In genomic region chr12:128825845-128826244, GRCh38 we compare ENCODE assay signal across 22 cellular contexts. TPM values are rescaled to one million over a fixed set of nuclear protein-coding genes. Genes with fewer than 3 reads are reported as not detected.
A peak's percentile ranks its signal among the peaks of the same experiment; 100 is the strongest.
DNase-seq lines count a peak whose midpoint lies in the region; ATAC-seq and TF ChIP-seq lines count a peak whose summit lies in the region.
"Had no signal": no experiment of that assay in that cellular context is flagged by ENCODE, and none has a peak within 500 bp of the region (broad histone marks: within the 10 kb centered on the region; RNA-seq: fewer than 3 reads in every experiment).

No MANE protein-coding gene starts in this region.

- peaks cover 4% of the 10 kb centered on the region for H3K27me3 Mint-ChIP-seq in activated CD8-positive, alpha-beta memory T cell treated with anti-CD3 and anti-CD28 coated beads, Interleukin-2, amount 10 ng/mL, durations not matched to agents 7 days and 5 days
- H3K27me3 Mint-ChIP-seq in mesothelial cell of epicardium (ENCODE audit: low read depth), result no peaks in the 10 kb centered on the region
- no peaks in the 10 kb centered on the region for H3K27me3 Mint-ChIP-seq in Calu3 (ENCODE audit: unreplicated experiment)

- TF ChIP-seq POLR2A in stomach (IDR thresholded peaks at IDR 0.05), result no peak

- peaks cover 0 to 9% (median 6%) of the 10 kb centered on the region in 4 donors for H3K9me3 ChIP-seq in stomach
- H3K9me3 ChIP-seq: lower lobe of right lung, prostate gland, transverse colon had no signal

- no peak overlapping the region for H3K4me3 Mint-ChIP-seq in activated CD8-positive, alpha-beta memory T cell treated with anti-CD3 and anti-CD28 coated beads, Interleukin-2, amount 10 ng/mL, durations not matched to agents 7 days and 5 days
- peak overlapping the region; percentile 14 for H3K4me3 Mint-ChIP-seq in mesothelial cell of epicardium
- no peak overlapping the region for H3K4me3 Mint-ChIP-seq in Calu3 (ENCODE audit: low read depth, unreplicated experiment)

- intact Hi-C loops in stomach (cut with DNase I; ENCODE audit: low total_unique reads), result no loop called here
- intact Hi-C loops in Calu3 (cut with micrococcal nuclease; ENCODE audit: unreplicated experiment), result no loop called here

- DNase-seq in activated CD8-positive, alpha-beta memory T cell treated with anti-CD3 and anti-CD28 coated beads for 24 hours, result peak; percentile 17
- DNase-seq in activated CD8-positive, alpha-beta memory T cell treated with anti-CD3 and anti-CD28 coated beads, Interleukin-2, amount 10 ng/mL, durations not matched to agents 7 days and 5 days, result no peak
- peak; percentile 16 for DNase-seq in NCI-H146 treated with DMSO at 0.1 percent for 48 hours (lab: John Stamatoyannopoulos, UW; ENCODE audit: unreplicated experiment)
- DNase-seq in mesothelial cell of epicardium (ENCODE audit: low spot score in 2 of 2, unreplicated experiment in 2 of 2), result no peak
- peak; percentile 7 for DNase-seq in stomach
- DNase-seq in stimulated activated CD4-positive, alpha-beta T cell treated with anti-CD3 and anti-CD28 coated beads, Interleukin-4, amount 100 ng/mL, for 24 hours, result no peak
- DNase-seq in Calu3, result no peak
- DNase-seq: anterior cingulate cortex; central memory CD4-positive, alpha-beta T cell; foreskin fibroblast; HCEC 1CT; hippocampal formation; KBM-7; lower lobe of right lung; RPMI8226; stimulated activated CD4-positive, alpha-beta T cell treated with anti-CD3 and anti-CD28 coated beads, Interleukin-2, amount 100 ng/mL, for 24 hours; stimulated activated naive CD4-positive, alpha-beta T cell; transverse colon; WERI-Rb-1 had no signal

- H3K36me3 Mint-ChIP-seq in activated CD8-positive, alpha-beta memory T cell treated with anti-CD3 and anti-CD28 coated beads, Interleukin-2, amount 10 ng/mL, durations not matched to agents 7 days and 5 days, result peaks cover 15% of the 10 kb centered on the region
- peaks cover 9% of the 10 kb centered on the region for H3K36me3 Mint-ChIP-seq in mesothelial cell of epicardium
- H3K36me3 Mint-ChIP-seq in Calu3 (ENCODE audit: insufficient read depth, unreplicated experiment), result peaks cover 23% of the 10 kb centered on the region

- H3K27ac Mint-ChIP-seq in activated CD8-positive, alpha-beta memory T cell treated with anti-CD3 and anti-CD28 coated beads, Interleukin-2, amount 10 ng/mL, durations not matched to agents 7 days and 5 days, result no peak overlapping the region
- H3K27ac Mint-ChIP-seq in mesothelial cell of epicardium (no peak overlapping the region), Calu3 (ENCODE audit: unreplicated experiment) (no peak overlapping the region)

- peaks cover 0 to 6% (median 3%) of the 10 kb centered on the region in 4 donors for H3K36me3 ChIP-seq in stomach
- H3K36me3 ChIP-seq: lower lobe of right lung, prostate gland, transverse colon had no signal

- peaks cover 23 to 34% (median 32%) of the 10 kb centered on the region in 4 donors for H3K4me1 ChIP-seq in stomach

- CTCF ChIA-PET in activated CD8-positive, alpha-beta memory T cell treated with anti-CD3 and anti-CD28 coated beads, Interleukin-2, amount 10 ng/mL, durations not matched to agents 7 days and 5 days (lab: Charles Lee), result no interaction called here
- CTCF ChIA-PET in Calu3 (lab: Charles Lee), result interaction anchor here (0.7 kb wide), 1 partner anchor 27 kb away, joined by 7 read pairs; no protein-coding TSS in a partner anchor

- no peaks in the 10 kb centered on the region for H3K27me3 ChIP-seq in stomach
- H3K27me3 ChIP-seq: transverse colon had no signal

- TF ChIP-seq CTCF in mesothelial cell of epicardium (IDR thresholded peaks at IDR 0.05; ENCODE audit: unreplicated experiment), result no peak
- TF ChIP-seq CTCF in stomach (IDR thresholded peaks at IDR 0.05), result no peak
- no peak for TF ChIP-seq CTCF in Calu3 (IDR thresholded peaks at IDR 0.05; ENCODE audit: unreplicated experiment)

- H3K9me3 Mint-ChIP-seq in activated CD8-positive, alpha-beta memory T cell treated with anti-CD3 and anti-CD28 coated beads, Interleukin-2, amount 10 ng/mL, durations not matched to agents 7 days and 5 days (ENCODE audit: low read depth), result no peaks in the 10 kb centered on the region
- H3K9me3 Mint-ChIP-seq in mesothelial cell of epicardium (peaks cover 6% of the 10 kb centered on the region), Calu3 (ENCODE audit: low read depth, unreplicated experiment) (no peaks in the 10 kb centered on the region)

- TF ChIP-seq EP300 in stomach (IDR thresholded peaks at IDR 0.05), result no peak

- H3K4me1 Mint-ChIP-seq in activated CD8-positive, alpha-beta memory T cell treated with anti-CD3 and anti-CD28 coated beads, Interleukin-2, amount 10 ng/mL, durations not matched to agents 7 days and 5 days, result peaks cover 40% of the 10 kb centered on the region
- peaks cover 22% of the 10 kb centered on the region for H3K4me1 Mint-ChIP-seq in mesothelial cell of epicardium
- H3K4me1 Mint-ChIP-seq in Calu3 (ENCODE audit: low read depth, unreplicated experiment), result peaks cover 15% of the 10 kb centered on the region

- no peak for ATAC-seq in activated CD8-positive, alpha-beta memory T cell treated with anti-CD3 and anti-CD28 coated beads, Interleukin-2, amount 10 ng/mL, durations not matched to agents 7 days and 5 days
- ATAC-seq: lower lobe of right lung had no signal

- no peak overlapping the region for H3K4me3 ChIP-seq in stomach
- H3K4me3 ChIP-seq: lower lobe of right lung, prostate gland, SK-N-MC, skin epidermis, transverse colon had no signal

- no TSS peak for BruUV-seq in Calu3 (replicated peaks; lab: Mats Ljungman, UMichigan)

- H3K27ac ChIP-seq in stomach, result no peak overlapping the region
- H3K27ac ChIP-seq: lower lobe of right lung, prostate gland, SK-N-MC, skin epidermis, transverse colon, WERI-Rb-1 had no signal

- 77 to 88% (median 86%) methylated on average over 5 of the region's 5 CpGs for WGBS in stomach, 5 donors

RNA-seq across cellular contexts. Expression of gene SLC15A4, which starts 2.1 kb away (rescaled TPM):
- total RNA-seq in activated CD8-positive, alpha-beta memory T cell treated with anti-CD3 and anti-CD28 coated beads, Interleukin-2, amount 10 ng/mL, durations not matched to agents 7 days and 5 days, result 10 to 100 TPM; 23.0 to 26.0 TPM
- total RNA-seq in mesothelial cell of epicardium, result 26.1 to 26.6 TPM (median 26.5 TPM) in 3 replicates
- total RNA-seq in stomach, result 10 to 100 TPM in 2 of 5 donors, 1 to 10 TPM in 2, under 1 TPM in 1; 0.89 to 37.8 (median 2.3) TPM
- polyA plus RNA-seq in stomach, result 1 to 10 TPM; 3.7 to 9.3 (median 4.7) TPM
- 30.2 and 34.9 TPM in 2 replicates for total RNA-seq in Calu3 (2022)

RNA-seq across cellular contexts. Expression of gene GLT1D1, which starts 27.4 kb away (rescaled TPM):
- total RNA-seq in activated CD8-positive, alpha-beta memory T cell treated with anti-CD3 and anti-CD28 coated beads, Interleukin-2, amount 10 ng/mL, durations not matched to agents 7 days and 5 days, result under 1 TPM; 0.12 to 0.70 TPM
- total RNA-seq in mesothelial cell of epicardium, result 1.3 to 1.6 TPM (median 1.5 TPM) in 3 replicates
- total RNA-seq in stomach, result 1 to 10 TPM in 1 of 5 donors, not detected in 4; 1.3 TPM
- polyA plus RNA-seq in stomach, result under 1 TPM; 0.13 to 0.92 (median 0.87) TPM
- not detected in 2 replicates for total RNA-seq in Calu3 (2022)
- total RNA-seq: transverse colon had no signal

Comparison
In these comparisons a context has a peak if more than half of its experiments do, and no peak if none do; other contexts are left out.
1. DNase-seq: peak in activated CD8-positive, alpha-beta memory T cell treated with anti-CD3 and anti-CD28 coated beads for 24 hours (single experiment), NCI-H146 treated with DMSO at 0.1 percent for 48 hours (single experiment) and stomach (single experiment); none in activated CD8-positive, alpha-beta memory T cell treated with anti-CD3 and anti-CD28 coated beads, Interleukin-2, amount 10 ng/mL, durations not matched to agents 7 days and 5 days (single experiment), mesothelial cell of epicardium (0 of 2), stimulated activated CD4-positive, alpha-beta T cell treated with anti-CD3 and anti-CD28 coated beads, Interleukin-4, amount 100 ng/mL, for 24 hours (single experiment) and Calu3 (single experiment).